8 cellular contexts compared by ENCODE assay signal in genomic region chr12:51814311-51815088, GRCh38. TPM values are rescaled to one million over a fixed set of nuclear protein-coding genes. Genes with fewer than 3 reads are reported as not detected.
A peak's percentile ranks its signal among the peaks of the same experiment; 100 is the strongest.
DNase-seq lines count a peak whose midpoint lies in the region; ATAC-seq and TF ChIP-seq lines count a peak whose summit lies in the region.

No MANE protein-coding gene starts in this region.

- peak overlapping the region; percentile 53 for H3K4me3 Mint-ChIP-seq in endodermal cell

- no peaks in the 10 kb centered on the region for H3K36me3 ChIP-seq in endodermal cell (ENCODE audit: control insufficient read depth, insufficient read depth, low read length)
- H3K36me3 ChIP-seq in mesenchymal stem cell (ENCODE audit: control insufficient read depth in 1 of 2, insufficient read depth in 2 of 2, low read depth in 1 of 2, low read length in 2 of 2) = peaks cover 0 to 3% of the 10 kb centered on the region in 2 experiments

- H2BK15ac ChIP-seq in mesenchymal stem cell (ENCODE audit: low read depth, poor library complexity, severe bottlenecking) = peak overlapping the region; percentile 82

- H3K9ac ChIP-seq in endodermal cell (ENCODE audit: extremely low read depth, low read length, poor library complexity, severe bottlenecking) = peak overlapping the region; percentile 30
- H3K9ac ChIP-seq in mesenchymal stem cell (ENCODE audit: low read length) = peak overlapping the region; percentile 90

- peak overlapping the region; percentile 77 for H2BK120ac ChIP-seq in mesenchymal stem cell (ENCODE audit: low read depth, low read length)

- no peaks in the 10 kb centered on the region for H3K4me1 ChIP-seq in endodermal cell (ENCODE audit: control insufficient read depth, insufficient read depth, low read length)
- H3K4me1 ChIP-seq in mesenchymal stem cell (ENCODE audit: control insufficient read depth, insufficient read depth, low read depth, low read length) = peaks cover 12% of the 10 kb centered on the region

- H4K8ac ChIP-seq in mesenchymal stem cell (ENCODE audit: low read length) = peak overlapping the region; percentile 77

- peak overlapping the region; percentile 55 for H4K91ac ChIP-seq in mesenchymal stem cell (ENCODE audit: low read length)

- H2BK5ac ChIP-seq in mesenchymal stem cell (ENCODE audit: low read depth, low read length, poor library complexity, severe bottlenecking) = no peak overlapping the region

- no peak overlapping the region for H3K27ac Mint-ChIP-seq in endodermal cell

- peaks cover 60% of the 10 kb centered on the region for H3K27me3 Mint-ChIP-seq in endodermal cell (ENCODE audit: insufficient read depth)

- peak overlapping the region in 1 of 2 experiments; percentile 61 for H3K23ac ChIP-seq in mesenchymal stem cell (ENCODE audit: low read length in 2 of 2)

- H3K18ac ChIP-seq in mesenchymal stem cell (ENCODE audit: low read depth in 1 of 2, low read length in 2 of 2) = peak overlapping the region; percentile 92 to 97

- peak overlapping the region in 1 of 2 experiments; percentile 70 for H2BK12ac ChIP-seq in mesenchymal stem cell (ENCODE audit: low read length in 2 of 2)

- H3K14ac ChIP-seq in mesenchymal stem cell (ENCODE audit: low read length in 2 of 2) = peak overlapping the region in 1 of 2 experiments; percentile 35

- H3K4me1 Mint-ChIP-seq in endodermal cell = peaks cover 3% of the 10 kb centered on the region

- H3K4me2 ChIP-seq in mesenchymal stem cell (ENCODE audit: low read length, poor library complexity, severe bottlenecking) = peak overlapping the region; percentile 73

- 14 to 20% methylated on average over 26 to 100 of the region's 100 CpGs for WGBS in endodermal cell (ENCODE audit: insufficient coverage in 1 of 2, insufficient read length in 1 of 2), 2 experiments
- WGBS in mesenchymal stem cell = 6% methylated on average over 93 of the region's 100 CpGs

- H3K27me3 ChIP-seq in endodermal cell (ENCODE audit: control insufficient read depth, insufficient read depth, low read length, poor library complexity, severe bottlenecking) (peaks cover 37% of the 10 kb centered on the region), mesenchymal stem cell (ENCODE audit: control insufficient read depth in 1 of 2, insufficient read depth in 1 of 2, low read length in 2 of 2) (peaks cover 10 to 57% of the 10 kb centered on the region in 2 experiments)

- no peaks in the 10 kb centered on the region for H3K79me1 ChIP-seq in mesenchymal stem cell (replicated peaks; ENCODE audit: low read length, poor library complexity, severe bottlenecking)

- H3K4me3 ChIP-seq in GM12865 (ENCODE audit: low read depth, low read length) = no peak overlapping the region
- H3K4me3 ChIP-seq in endodermal cell (ENCODE audit: low read length) = no peak overlapping the region
- peak overlapping the region; percentile 48 to 78 for H3K4me3 ChIP-seq in mesenchymal stem cell (ENCODE audit: insufficient read depth in 1 of 2, low read depth in 1 of 2, low read length in 2 of 2)

- peak overlapping the region; percentile 98 for H2AFZ ChIP-seq in mesenchymal stem cell (ENCODE audit: low read depth, low read length)

- ATAC-seq in HG03135 (IDR thresholded peaks at IDR 0.05; ENCODE audit: unreplicated experiment) = no peak

- H3K27ac ChIP-seq in endodermal cell (ENCODE audit: low read depth, low read length) (no peak overlapping the region), mesenchymal stem cell (ENCODE audit: low read length, poor library complexity, severe bottlenecking) (no peak overlapping the region)

- H2AK5ac ChIP-seq in mesenchymal stem cell (ENCODE audit: low read length, severe bottlenecking) = no peak overlapping the region

- no peaks in the 10 kb centered on the region for H3K9me3 ChIP-seq in endodermal cell (ENCODE audit: control insufficient read depth, low read length)
- no peaks in the 10 kb centered on the region for H3K9me3 ChIP-seq in mesenchymal stem cell (ENCODE audit: control insufficient read depth, low read length)

- peak; percentile 45 for DNase-seq in GM12865 (ENCODE audit: low read depth)
- DNase-seq in NCI-H2196 (lab: John Stamatoyannopoulos, UW; ENCODE audit: unreplicated experiment) = peak; percentile 81
- peak; percentile 70 for DNase-seq in activated CD8-positive, alpha-beta memory T cell treated with anti-CD3 and anti-CD28 coated beads, Interleukin-2, amount 50 U/mL, for 4 hours
- peak; percentile 95 for DNase-seq in endodermal cell
- DNase-seq in mesenchymal stem cell = peak; percentile 72
- DNase-seq in stimulated activated CD8-positive, alpha-beta memory T cell treated with anti-CD3 and anti-CD28 coated beads, Interleukin-12 subunit alpha, Interleukin-12 subunit beta, amount 100 ng/mL, for 1 hour (ENCODE audit: low read depth) = peak; percentile 34
- no peak for DNase-seq in NCI-H1436 treated with DMSO at 0.1 percent for 48 hours (lab: John Stamatoyannopoulos, UW)

- TF ChIP-seq CTCF in GM12865 (IDR thresholded peaks at IDR 0.05; ENCODE audit: insufficient read depth, low read depth, low read length, missing control alignments) = peak; percentile 43
- TF ChIP-seq CTCF in endodermal cell (conservative IDR thresholded peaks at IDR 0.05) = peak; percentile 81

- H3K9me3 Mint-ChIP-seq in endodermal cell = no peaks in the 10 kb centered on the region

- H3K4ac ChIP-seq in mesenchymal stem cell (ENCODE audit: low read depth in 1 of 2, low read length in 2 of 2) = peak overlapping the region; percentile 71 to 83

- no peaks in the 10 kb centered on the region for H3K36me3 Mint-ChIP-seq in endodermal cell (ENCODE audit: low read depth)

RNA-seq across cellular contexts. Expression of gene FIGNL2, which starts 34.0 kb away (rescaled TPM):
- 10 to 100 TPM; 10.5 to 17.7 TPM for total RNA-seq in endodermal cell
- 24.4 TPM for polyA plus RNA-seq in endodermal cell (2013, experiment 1 of 2)
- 22.8 TPM for polyA plus RNA-seq in endodermal cell (2013, experiment 2 of 2)
- 0.62 TPM for polyA plus RNA-seq in mesenchymal stem cell (2013, experiment 1 of 2)
- 0.71 TPM for polyA plus RNA-seq in mesenchymal stem cell (2013, experiment 2 of 2)

Comparison
In these comparisons a context has a peak if more than half of its experiments do, and no peak if none do; other contexts are left out.
1. H3K4me3 ChIP-seq: peak in mesenchymal stem cell (2 of 2); none in GM12865 (single experiment) and endodermal cell (single experiment).